Comparison of ENCODE assay signal across 8 cellular contexts in genomic region chr1:91021686-91022517, GRCh38. TPM values are rescaled to one million over a fixed set of nuclear protein-coding genes. Genes with fewer than 3 reads are reported as not detected.
DNase-seq lines count a peak whose midpoint lies in the region; ATAC-seq and TF ChIP-seq lines count a peak whose summit lies in the region.

Gene ZNF644 (minus strand): TSS chr1:91022035. CDS start chr1:90982353, 39,682 bp downstream.

- no peaks in the 10 kb centered on the region for H3K9me3 Mint-ChIP-seq in activated naive CD8-positive, alpha-beta T cell (ENCODE audit: low read depth)
- H3K9me3 Mint-ChIP-seq in glutamatergic neuron (ENCODE audit: unreplicated experiment), result peaks cover 4% of the 10 kb centered on the region
- no peaks in the 10 kb centered on the region for H3K9me3 Mint-ChIP-seq in osteocyte (ENCODE audit: unreplicated experiment)

- ATAC-seq in HG02623 (IDR thresholded peaks at IDR 0.05; ENCODE audit: unreplicated experiment) (peak; percentile 69), thoracic aorta (ENCODE audit: insufficient number of reproducible peaks, low FRiP score, low read depth) (peak; percentile 94)

- peaks cover 32 to 45% of the 10 kb centered on the region in 2 donors for H3K4me1 ChIP-seq in thoracic aorta (ENCODE audit: control insufficient read depth in 1 of 2, low read depth in 2 of 2)

- H3K27me3 Mint-ChIP-seq in activated naive CD8-positive, alpha-beta T cell, result no peaks in the 10 kb centered on the region
- H3K27me3 Mint-ChIP-seq in glutamatergic neuron (ENCODE audit: unreplicated experiment) (peaks cover 7% of the 10 kb centered on the region), osteocyte (ENCODE audit: unreplicated experiment) (peaks cover 1% of the 10 kb centered on the region)

- peak within 1 kb of the TSS; percentile 98 for H3K27ac Mint-ChIP-seq in activated naive CD8-positive, alpha-beta T cell
- H3K27ac Mint-ChIP-seq in glutamatergic neuron (ENCODE audit: unreplicated experiment) (peak within 1 kb of the TSS; percentile 98), osteocyte (ENCODE audit: unreplicated experiment) (peak within 1 kb of the TSS; percentile 99)

- H3K36me3 ChIP-seq in thoracic aorta, result no peaks in the 10 kb centered on the region

- peak; percentile 79 for TF ChIP-seq POLR2A in GM10847 (IDR thresholded peaks at IDR 0.05; ENCODE audit: extremely low read depth, insufficient read length)

- peak within 1 kb of the TSS; percentile 99 to 100 for H3K27ac ChIP-seq in thoracic aorta

- H3K9me3 ChIP-seq in thoracic aorta, result no peaks in the 10 kb centered on the region

- H3K4me3 Mint-ChIP-seq in activated naive CD8-positive, alpha-beta T cell, result peak within 1 kb of the TSS; percentile 98
- H3K4me3 Mint-ChIP-seq in glutamatergic neuron (ENCODE audit: unreplicated experiment) (peak within 1 kb of the TSS; percentile 97), osteocyte (ENCODE audit: unreplicated experiment) (peak within 1 kb of the TSS; percentile 94)

- H3K4me1 Mint-ChIP-seq in activated naive CD8-positive, alpha-beta T cell (ENCODE audit: low read depth), result peaks cover 62% of the 10 kb centered on the region
- H3K4me1 Mint-ChIP-seq in glutamatergic neuron (ENCODE audit: low read depth, unreplicated experiment) (peaks cover 11% of the 10 kb centered on the region), osteocyte (ENCODE audit: unreplicated experiment) (peaks cover 45% of the 10 kb centered on the region)

- TF ChIP-seq CTCF in glutamatergic neuron (IDR thresholded peaks at IDR 0.05; ENCODE audit: partially characterized antibody, unreplicated experiment) (no peak), osteocyte (IDR thresholded peaks at IDR 0.05) (no peak), thoracic aorta (IDR thresholded peaks at IDR 0.05) (no peak)

- peak within 1 kb of the TSS; percentile 94 for H3K4me3 ChIP-seq in thoracic aorta

- H3K36me3 Mint-ChIP-seq in activated naive CD8-positive, alpha-beta T cell, result no peaks in the 10 kb centered on the region
- H3K36me3 Mint-ChIP-seq in glutamatergic neuron (ENCODE audit: unreplicated experiment), result no peaks in the 10 kb centered on the region
- H3K36me3 Mint-ChIP-seq in osteocyte (ENCODE audit: unreplicated experiment), result no peaks in the 10 kb centered on the region

- DNase-seq in NCI-H1092 treated with DMSO at 0.1 percent for 48 hours (lab: John Stamatoyannopoulos, UW), result peak; percentile 87
- peak; percentile 88 for DNase-seq in SKM-1 treated with dmso at 0.1 percent for 144 hours (lab: John Stamatoyannopoulos, UW; ENCODE audit: unreplicated experiment)
- DNase-seq in glutamatergic neuron, result peak; percentile 91
- DNase-seq in osteocyte (ENCODE audit: extremely low spot score, unreplicated experiment), result peak; percentile 96
- peak; percentile 82 for DNase-seq in thoracic aorta (ENCODE audit: low spot score)

- no peaks in the 10 kb centered on the region for H3K27me3 ChIP-seq in thoracic aorta (replicated peaks; ENCODE audit: insufficient read depth)

RNA-seq across cellular contexts. Expression of gene ZNF644, which starts in this region (rescaled TPM):
- 76.6 TPM for total RNA-seq in glutamatergic neuron (ENCODE audit: unreplicated experiment)
- total RNA-seq in osteocyte, result 54.7 and 57.4 TPM in 2 replicates
- 10 to 100 TPM; 39.0 to 48.7 TPM for total RNA-seq in thoracic aorta

Comparison
In these comparisons a context has a peak if more than half of its experiments do, and no peak if none do; other contexts are left out.
1. Peak in every context shown above with its lines: DNase-seq, ATAC-seq, H3K4me3 ChIP-seq and H3K27ac ChIP-seq.